1 cellular context compared by ENCODE assay signal in genomic region chr2:50620783-50621182, GRCh38.
TF ChIP-seq lines count a peak whose summit lies in the region.

No MANE protein-coding gene starts in this region.

TF ChIP-seq in GM23338, 12 proteins besides CTCF, POLR2A, EP300 and RAD21 (continued from another document):
- TF ChIP-seq REST (IDR thresholded peaks at IDR 0.05; ENCODE audit: unreplicated experiment), result no peak
- no peak for TF ChIP-seq POLR2AphosphoS5 (IDR thresholded peaks at IDR 0.05; ENCODE audit: low read depth)
- TF ChIP-seq CREB1 (CRISPR knock-in tag; IDR thresholded peaks at IDR 0.05; ENCODE audit: low read depth), result no peak
- TF ChIP-seq EZH2phosphoT487 (IDR thresholded peaks at IDR 0.05; ENCODE audit: unreplicated experiment), result no peak
